In the genomic region with DNA sequence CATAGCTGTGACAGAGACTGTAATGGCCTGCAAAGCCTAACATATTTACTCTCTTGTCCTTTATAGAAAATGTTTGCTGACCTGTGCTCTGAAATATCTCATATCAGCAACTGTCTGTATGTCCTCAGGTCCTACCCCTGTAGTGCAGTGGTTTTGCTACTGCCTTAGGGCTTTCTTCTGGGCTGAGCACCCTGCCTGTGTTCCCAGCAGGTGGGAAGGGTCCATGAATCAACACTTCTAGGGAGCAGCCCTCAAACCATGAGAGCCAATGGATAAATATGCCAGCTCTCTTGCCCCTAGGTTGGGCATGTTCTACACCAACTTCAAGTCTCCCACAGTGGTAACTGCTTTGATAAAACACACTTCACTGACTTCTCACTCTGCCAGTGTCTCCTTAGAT, we compare ENCODE assay signal across 22 cellular contexts.
"Had no signal": no experiment of that assay in that cellular context is flagged by ENCODE, and none has a peak within 500 bp of the region (broad histone marks: within the 10 kb centered on the region; RNA-seq: fewer than 3 reads in every experiment).

No MANE protein-coding gene starts in this region.

- H3K4me1 ChIP-seq: colonic mucosa, foreskin keratinocyte, left ventricle myocardium inferior, prostate gland, right atrium auricular region, tibial artery had no signal

- H3K27ac ChIP-seq: brain microvascular endothelial cell, colonic mucosa, foreskin keratinocyte, left ventricle myocardium inferior, prostate gland, right atrium auricular region, tibial artery had no signal

- DNase-seq: activated CD4-positive, alpha-beta T cell treated with anti-CD3 and anti-CD28 coated beads, Interleukin-2, amount 10 ng/mL, durations not matched to agents 7 days and 5 days; activated CD8-positive, alpha-beta memory T cell treated with anti-CD3 and anti-CD28 coated beads, Interleukin-2, amount 50 U/mL, for 4 hours; activated CD8-positive, alpha-beta T cell treated with anti-CD3 and anti-CD28 coated beads, Interleukin-2, amount 10 ng/mL, durations not matched to agents 7 days and 5 days; activated effector memory CD4-positive, alpha-beta T cell treated with Interleukin-2 at 50 U/mL for 16 hours; activated naive CD4-positive, alpha-beta T cell treated with anti-CD3 and anti-CD28 coated beads, Interleukin-2, amount 50 U/mL, for 16 hours; activated T-cell treated with anti-CD3 and anti-CD28 coated beads, Interleukin-2, amount 50 U/mL, for 4 hours; aorta; brain microvascular endothelial cell; colonic mucosa; foreskin keratinocyte; glutamatergic neuron; hypothalamus; left ventricle myocardium inferior; mammary epithelial cell; stimulated activated CD4-positive, alpha-beta T cell treated with anti-CD3 and anti-CD28 coated beads, Interleukin-2, amount 100 ng/mL, for 24 hours; stimulated activated naive CD4-positive, alpha-beta T cell treated with Interleukin-2 at 50 U/mL for 16 hours; T-helper 9 cell; tibial artery had no signal

- H3K27me3 ChIP-seq: brain microvascular endothelial cell, colonic mucosa, foreskin keratinocyte, right atrium auricular region, tibial artery had no signal

- ATAC-seq: activated CD8-positive, alpha-beta T cell treated with anti-CD3 and anti-CD28 coated beads, Interleukin-2, amount 10 ng/mL, durations not matched to agents 7 days and 5 days; activated T-cell treated with anti-CD3 and anti-CD28 coated beads, Interleukin-2, amount 50 U/mL, for 4 hours; foreskin keratinocyte had no signal

- H3K4me3 ChIP-seq: colonic mucosa, left ventricle myocardium inferior, prostate gland, right atrium auricular region, tibial artery had no signal

- H3K9me3 ChIP-seq: colonic mucosa, prostate gland, tibial artery had no signal

- H3K4me3 Mint-ChIP-seq: activated CD4-positive, alpha-beta T cell treated with anti-CD3 and anti-CD28 coated beads, Interleukin-2, amount 10 ng/mL, durations not matched to agents 7 days and 5 days; activated CD8-positive, alpha-beta T cell treated with anti-CD3 and anti-CD28 coated beads, Interleukin-2, amount 10 ng/mL, durations not matched to agents 7 days and 5 days; activated T-cell treated with anti-CD3 and anti-CD28 coated beads, Interleukin-2, amount 50 U/mL, for 4 hours; central memory CD8-positive, alpha-beta T cell; neural crest cell had no signal

- H3K27me3 Mint-ChIP-seq: activated CD4-positive, alpha-beta T cell treated with anti-CD3 and anti-CD28 coated beads, Interleukin-2, amount 10 ng/mL, durations not matched to agents 7 days and 5 days; central memory CD8-positive, alpha-beta T cell had no signal

- H3K4me1 Mint-ChIP-seq: neural crest cell had no signal

- H3K9me3 Mint-ChIP-seq: activated CD4-positive, alpha-beta T cell treated with anti-CD3 and anti-CD28 coated beads, Interleukin-2, amount 10 ng/mL, durations not matched to agents 7 days and 5 days; central memory CD8-positive, alpha-beta T cell; neural crest cell had no signal

- H3K27ac Mint-ChIP-seq: activated CD4-positive, alpha-beta T cell treated with anti-CD3 and anti-CD28 coated beads, Interleukin-2, amount 10 ng/mL, durations not matched to agents 7 days and 5 days; activated CD8-positive, alpha-beta T cell treated with anti-CD3 and anti-CD28 coated beads, Interleukin-2, amount 10 ng/mL, durations not matched to agents 7 days and 5 days had no signal

- H3K36me3 ChIP-seq: brain microvascular endothelial cell, colonic mucosa, left ventricle myocardium inferior, prostate gland, right atrium auricular region, tibial artery had no signal
